ENCODE assay signal across 22 cellular contexts in genomic region chr2:3478846-3479385, GRCh38. TPM values are rescaled to one million over a fixed set of nuclear protein-coding genes. Genes with fewer than 3 reads are reported as not detected.
A peak's percentile ranks its signal among the peaks of the same experiment; 100 is the strongest.
DNase-seq lines count a peak whose midpoint lies in the region; ATAC-seq, FAIRE-seq and TF ChIP-seq lines count a peak whose summit lies in the region.
"Had no signal": no experiment of that assay in that cellular context is flagged by ENCODE, and none has a peak within 500 bp of the region (broad histone marks: within the 10 kb centered on the region; RNA-seq: fewer than 3 reads in every experiment).

No MANE protein-coding gene starts in this region.

- no peaks in the 10 kb centered on the region for H3K9me1 ChIP-seq in K562 (ENCODE audit: control insufficient read depth, insufficient read depth, low read length)

- H3K79me2 ChIP-seq in K562 (ENCODE audit: control insufficient read depth, insufficient read depth, low read length) = no peaks in the 10 kb centered on the region
- no peaks in the 10 kb centered on the region for H3K79me2 ChIP-seq in osteoblast (ENCODE audit: insufficient read depth, low read length)
- H3K79me2 ChIP-seq in MM.1S (ENCODE audit: low read length) = no peaks in the 10 kb centered on the region

- no peaks in the 10 kb centered on the region for H3K27me3 ChIP-seq in K562 (ENCODE audit: control insufficient read depth in 2 of 2, insufficient read depth in 2 of 2, low read length in 2 of 2)
- no peaks in the 10 kb centered on the region for H3K27me3 ChIP-seq in osteoblast (ENCODE audit: insufficient read depth, low read length)
- H3K27me3 ChIP-seq in tibial nerve = no peaks in the 10 kb centered on the region
- H3K27me3 ChIP-seq in MM.1S (replicated peaks; ENCODE audit: insufficient read depth, low read length) = no peaks in the 10 kb centered on the region
- H3K27me3 ChIP-seq: BE2C had no signal

- H4K20me1 ChIP-seq in K562 (replicated peaks; ENCODE audit: control insufficient read depth, insufficient read depth, low read length) (no peaks in the 10 kb centered on the region), osteoblast (ENCODE audit: insufficient read depth, low read length) (no peaks in the 10 kb centered on the region), MM.1S (ENCODE audit: insufficient read depth, low read length) (no peaks in the 10 kb centered on the region)

- in situ Hi-C loops in K562 (cut with MboI) = no loop called here

- H3K4me2 ChIP-seq in K562 (ENCODE audit: insufficient read depth, low read length) = no peak overlapping the region
- H3K4me2 ChIP-seq in osteoblast (ENCODE audit: insufficient read depth, low read length) = no peak overlapping the region
- no peak overlapping the region for H3K4me2 ChIP-seq in MM.1S (ENCODE audit: low read depth, low read length)

- H3K9me3 ChIP-seq in K562 (replicated peaks; ENCODE audit: control insufficient read depth, insufficient read depth, low read depth, low read length) (no peaks in the 10 kb centered on the region), osteoblast (ENCODE audit: low read depth, low read length) (no peaks in the 10 kb centered on the region), tibial nerve (no peaks in the 10 kb centered on the region), MM.1S (replicated peaks; ENCODE audit: insufficient read depth, low read length) (no peaks in the 10 kb centered on the region)
- H3K9me3 ChIP-seq: BE2C, HAP-1 had no signal

- intact Hi-C loops in left ventricle myocardium superior (cut with micrococcal nuclease) (no loop called here), cardiac septum (cut with DNase I) (no loop called here), K562 (cut with micrococcal nuclease) (no loop called here)

- H3K9me2 ChIP-seq in MM.1S (replicated peaks; ENCODE audit: insufficient read depth, low read length) = no peaks in the 10 kb centered on the region

- no peak overlapping the region for H3K4me3 ChIP-seq in K562
- no peak overlapping the region for H3K4me3 ChIP-seq in osteoblast (ENCODE audit: insufficient read depth, low read length)
- no peak overlapping the region for H3K4me3 ChIP-seq in tibial nerve
- H3K4me3 ChIP-seq in foreskin fibroblast (ENCODE audit: low read depth in 1 of 2, low read length in 2 of 2) = no peak overlapping the region
- H3K4me3 ChIP-seq in MM.1S (ENCODE audit: low read length) = no peak overlapping the region
- H3K4me3 ChIP-seq: HAP-1 had no signal

- TF ChIP-seq POLR2A in K562 (conservative IDR thresholded peaks at IDR 0.05) (no peak), tibial nerve (IDR thresholded peaks at IDR 0.05) (no peak)

- no peak overlapping the region for H3K27ac ChIP-seq in K562 (ENCODE audit: extremely low read depth, low read depth, low read length)
- H3K27ac ChIP-seq in osteoblast (ENCODE audit: low read depth, low read length) = no peak overlapping the region
- H3K27ac ChIP-seq in tibial nerve = peak overlapping the region in 3 of 4 donors; percentile 31 to 95 (median 87)
- no peak overlapping the region for H3K27ac ChIP-seq in MM.1S (ENCODE audit: low read length)

- H3K9ac ChIP-seq in K562 (ENCODE audit: insufficient read depth in 1 of 2, low read depth in 2 of 2, low read length in 2 of 2) = 0 out of 4 replicates have a peak overlapping the region, but pooled peaks of 1 of the 2 experiments have one; percentile 13
- no peak overlapping the region for H3K9ac ChIP-seq in MM.1S (ENCODE audit: low read length)

- TF ChIP-seq CTCF in K562 (IDR thresholded peaks at IDR 0.05 in 2 of 3, conservative IDR thresholded peaks at IDR 0.05 in 1 of 3; ENCODE audit: insufficient read depth in 2 of 3, low read depth in 1 of 3, low read length in 3 of 3) = no peak
- TF ChIP-seq CTCF in osteoblast (IDR thresholded peaks at IDR 0.05; ENCODE audit: extremely low read depth, low read depth, low read length) = no peak
- TF ChIP-seq CTCF in tibial nerve (IDR thresholded peaks at IDR 0.05) = no peak
- no peak for TF ChIP-seq CTCF in foreskin fibroblast (IDR thresholded peaks at IDR 0.05; ENCODE audit: low read depth, low read length)
- no peak for TF ChIP-seq CTCF in MM.1S (IDR thresholded peaks at IDR 0.05; ENCODE audit: low read length)

- WGBS in K562 (ENCODE audit: insufficient coverage, low coverage, missing lambda C conversion rate) = 91% methylated on average over 14 of the region's 19 CpGs
- WGBS in tibial nerve, 2 donors = 73 to 84% methylated on average over 9 to 18 of the region's 19 CpGs

- H3K36me3 ChIP-seq in K562 (ENCODE audit: control insufficient read depth, insufficient read depth, low read length) (peaks cover 45% of the 10 kb centered on the region; the same call in 2 of the 3 replicates), osteoblast (ENCODE audit: insufficient read depth, low read length) (peaks cover 26% of the 10 kb centered on the region), tibial nerve (peaks cover 0 to 52% (median 0%) of the 10 kb centered on the region in 3 donors), MM.1S (replicated peaks; ENCODE audit: insufficient read depth, low read length) (no peaks in the 10 kb centered on the region)

- H3F3A ChIP-seq in MM.1S (ENCODE audit: insufficient read depth, low read length) = peaks cover 13% of the 10 kb centered on the region

- BruUV-seq in K562 (replicated peaks; lab: Mats Ljungman, UMichigan) = no TSS peak

- TF ChIP-seq EP300 in K562 (IDR thresholded peaks at IDR 0.05; ENCODE audit: low read length) (no peak), tibial nerve (IDR thresholded peaks at IDR 0.05) (no peak)

- TF ChIP-seq RAD21 in K562 (CRISPR knock-in tag; conservative IDR thresholded peaks at IDR 0.05 in 1 of 2, IDR thresholded peaks at IDR 0.05 in 1 of 2) = no peak

- DNase-seq in left ventricle myocardium superior = peak; percentile 15
- DNase-seq in cardiac septum (ENCODE audit: low spot score) = no peak
- no peak for DNase-seq in K562 (ENCODE audit: extremely low read depth in 1 of 4, low spot score in 3 of 4)
- DNase-seq in osteoblast (ENCODE audit: insufficient read length, low spot score, missing footprints) = peak; percentile 17
- no peak for DNase-seq in tibial nerve (ENCODE audit: low spot score in 2 of 2)
- DNase-seq in foreskin fibroblast = no peak
- no peak for DNase-seq in MM.1S
- DNase-seq: BE2C; CD8-positive, alpha-beta T cell; COR-L47; DMS153; DMS79 treated with DMSO at 0.1 percent for 48 hours; EL; GOT3 had no signal

- no peak for FAIRE-seq in K562 (lab: Jason Lieb, UNC)
- FAIRE-seq: A204.1, D721Med, G401.6, GM12891, HepG2, HTR-8/SVneo had no signal

- H3K4me1 ChIP-seq in K562 (replicated peaks in 1 of 2; ENCODE audit: control insufficient read depth in 2 of 2, insufficient read depth in 2 of 2, low read length in 2 of 2) (peaks cover 0 to 11% of the 10 kb centered on the region in 2 experiments; a peak in 1 of 5 replicates), osteoblast (ENCODE audit: insufficient read depth, low read length) (no peaks in the 10 kb centered on the region), tibial nerve (peaks cover 0 to 21% (median 5%) of the 10 kb centered on the region in 4 donors), MM.1S (ENCODE audit: low read length) (peaks cover 14% of the 10 kb centered on the region)
- H3K4me1 ChIP-seq: BE2C, HAP-1 had no signal

- ATAC-seq in left ventricle myocardium superior (no peak), K562 (no peak; the same call in 2 of the 3 replicates), GM19035 (IDR thresholded peaks at IDR 0.05; ENCODE audit: unreplicated experiment) (no peak)
- ATAC-seq: CD8-positive, alpha-beta T cell; HepG2 had no signal

- POLR2A ChIA-PET in K562 (lab: Yijun Ruan, JAX) = interaction anchor here (0.7 kb wide), 2 partner anchors 18 to 240 kb away, joined by 3 read pairs; no protein-coding TSS in a partner anchor

- CTCF ChIA-PET in K562 (lab: Yijun Ruan, JAX; ENCODE audit: low intra/inter-chr PET ratio) = no interaction called here

- no peak overlapping the region for H2AFZ ChIP-seq in K562 (ENCODE audit: low read depth, low read length)
- H2AFZ ChIP-seq in osteoblast (ENCODE audit: low read length) = no peak overlapping the region
- no peak overlapping the region for H2AFZ ChIP-seq in MM.1S (ENCODE audit: low read length)

TF ChIP-seq in K562, 482 proteins besides CTCF, POLR2A, EP300 and RAD21:
- no peak for TF ChIP-seq EHMT2 (IDR thresholded peaks at IDR 0.05)
- no peak for TF ChIP-seq TOE1 (IDR thresholded peaks at IDR 0.05; ENCODE audit: borderline replicate concordance)
- TF ChIP-seq TOE1 (CRISPR knock-in tag; IDR thresholded peaks at IDR 0.05; ENCODE audit: borderline replicate concordance, low read depth) = no peak
- TF ChIP-seq CXXC5 (CRISPR knock-in tag; IDR thresholded peaks at IDR 0.05) = no peak
- 0 out of 2 replicates have a peak, but pooled peaks have one; percentile 20 for TF ChIP-seq POLR2G (IDR thresholded peaks at IDR 0.05; ENCODE audit: low read depth, low read length)
- TF ChIP-seq CBX2 (IDR thresholded peaks at IDR 0.05; ENCODE audit: insufficient read depth, low read length, poor library complexity, severe bottlenecking) = no peak
- TF ChIP-seq ZNF717 (CRISPR knock-in tag; IDR thresholded peaks at IDR 0.05) = no peak
TF ChIP-seq in K562: peak in this region for 1.

RNA-seq across cellular contexts. Expression of gene ADI1, which starts 40.4 kb away (rescaled TPM):
- total RNA-seq in left ventricle myocardium superior = 153 TPM
- 135 TPM for total RNA-seq in cardiac septum
- 8.2 and 11.8 TPM in 2 replicates for total RNA-seq in K562 (2011; cell fraction: chromatin; rRNA removed; ENCODE audit: low replicate concordance)
- 5.8 and 8.0 TPM in 2 replicates for total RNA-seq in K562 (2011; cell fraction: nucleolus; rRNA removed)
- total RNA-seq in K562 (2011; cell fraction: nucleoplasm; rRNA removed) = 12.0 and 24.3 TPM in 2 replicates
- 26.7 and 29.2 TPM in 2 replicates for total RNA-seq in K562 (2014; rRNA removed)
- 25.7 and 27.1 TPM in 2 replicates for total RNA-seq in K562 (2014; rRNA removed; fragmentation: Illumina TruSeq; extraction: Trizol)
- total RNA-seq in K562 (2015; rRNA removed; fragmentation: Illumina TruSeq; extraction: Trizol) = 48.0 and 51.0 TPM in 2 replicates
- 31.6 and 34.7 TPM in 2 replicates for total RNA-seq in K562 (2021)
- 17.6 and 23.6 TPM in 2 replicates for polyA plus RNA-seq in K562 (2011; rRNA removed)
- 12.7 and 15.2 TPM in 2 replicates for polyA plus RNA-seq in K562 (2011; cell fraction: cytosol; rRNA removed)
- 11.6 and 15.2 TPM in 2 replicates for polyA plus RNA-seq in K562 (2011; cell fraction: nucleus; rRNA removed)
- polyA plus RNA-seq in K562 (2012) = 33.2 and 37.1 TPM in 2 replicates
- polyA plus RNA-seq in K562 (2014; fragmentation: Illumina TruSeq; extraction: Trizol) = 31.4 and 33.7 TPM in 2 replicates
- polyA plus RNA-seq in K562 (2014; fragmentation: Nextera tagmentation; extraction: Ambion mirVana) = 1 to 10 TPM; 6.1 to 6.6 TPM
- 20.6 and 21.6 TPM in 2 replicates for polyA plus RNA-seq in K562 (2014; rRNA removed)
- 18.8 and 22.8 TPM in 2 replicates for polyA minus RNA-seq in K562 (2011; rRNA and poly(A)+ RNA removed)
- polyA minus RNA-seq in K562 (2011; cell fraction: cytosol; rRNA and poly(A)+ RNA removed) = 12.2 and 12.5 TPM in 2 replicates
- polyA minus RNA-seq in K562 (2011; cell fraction: nucleus; rRNA and poly(A)+ RNA removed) = 4.2 and 7.2 TPM in 2 replicates
- 51.3 and 55.4 TPM in 2 replicates for total RNA-seq in osteoblast
- 100 to 1,000 TPM in 3 of 4 donors, 10 to 100 TPM in 1; 51.9 to 112 (median 106) TPM for total RNA-seq in tibial nerve

Comparison
In these comparisons a context has a peak if more than half of its experiments do, and no peak if none do; other contexts are left out.
1. DNase-seq: peak in left ventricle myocardium superior (single experiment) and osteoblast (single experiment); none in cardiac septum (single experiment), K562 (0 of 4), tibial nerve (0 of 2), foreskin fibroblast (0 of 2) and MM.1S (single experiment).
2. H3K27ac ChIP-seq: peak in tibial nerve (3 of 4); none in K562 (single experiment), osteoblast (single experiment) and MM.1S (single experiment).